ENCODE assay signal across 8 cellular contexts in genomic region chr12:102478416-102479098, GRCh38. TPM values are rescaled to one million over a fixed set of nuclear protein-coding genes. Genes with fewer than 3 reads are reported as not detected.
DNase-seq lines count a peak whose midpoint lies in the region; ATAC-seq and TF ChIP-seq lines count a peak whose summit lies in the region.

No MANE protein-coding gene starts in this region.

- peaks cover 27 to 41% of the 10 kb centered on the region in 2 donors for H3K27me3 Mint-ChIP-seq in natural killer cell (ENCODE audit: low read depth in 2 of 2)

- peak; percentile 59 for ATAC-seq in GM19035 (IDR thresholded peaks at IDR 0.05; ENCODE audit: unreplicated experiment)
- ATAC-seq in HG03097 (IDR thresholded peaks at IDR 0.05; ENCODE audit: low FRiP score, unreplicated experiment) = peak; percentile 47
- ATAC-seq in natural killer cell = peak; percentile 83 to 94 (median 88)

- H3K9me3 Mint-ChIP-seq in natural killer cell = no peaks in the 10 kb centered on the region

- TF ChIP-seq CTCF in natural killer cell (IDR thresholded peaks at IDR 0.05) = no peak

- H3K27ac Mint-ChIP-seq in natural killer cell = no peak overlapping the region

- H3K4me3 Mint-ChIP-seq in natural killer cell = no peak overlapping the region

- H3K36me3 Mint-ChIP-seq in natural killer cell = no peaks in the 10 kb centered on the region

- intact Hi-C loops in natural killer cell (cut with micrococcal nuclease) = no loop called here
- intact Hi-C loops in head of caudate nucleus (cut with DNase I) = no loop called here

- DNase-seq in DMS53 treated with DMSO at 0.1 percent for 48 hours (lab: John Stamatoyannopoulos, UW; ENCODE audit: unreplicated experiment) (peak; percentile 66), natural killer cell (peak; percentile 38), mucosa of gallbladder (ENCODE audit: low spot score) (no peak), head of caudate nucleus (no peak), middle frontal gyrus (ENCODE audit: extremely low spot score, low spot score) (no peak)
- DNase-seq in activated T-cell treated with anti-CD3 and anti-CD28 coated beads, Interleukin-2, amount 50 U/mL, for 48 hours = peak; percentile 44 to 49

- peaks cover 0 to 1% of the 10 kb centered on the region in 2 donors for H3K4me1 Mint-ChIP-seq in natural killer cell

RNA-seq across cellular contexts. Expression of gene IGF1, which starts 1.8 kb away (rescaled TPM):
- total RNA-seq in natural killer cell = under 1 TPM in 1 of 3 donors, not detected in 2; 0.48 TPM
- total RNA-seq in mucosa of gallbladder = 12.0 TPM

Comparison
In these comparisons a context has a peak if more than half of its experiments do, and no peak if none do; other contexts are left out.
1. DNase-seq: peak in DMS53 treated with DMSO at 0.1 percent for 48 hours (single experiment), activated T-cell treated with anti-CD3 and anti-CD28 coated beads, Interleukin-2, amount 50 U/mL, for 48 hours (2 of 2) and natural killer cell (single experiment); none in mucosa of gallbladder (single experiment), head of caudate nucleus (0 of 42) and middle frontal gyrus (single experiment).
2. Peak in every context shown above with its lines, with median percentiles within 50 percentile points of each other: ATAC-seq.